8 cellular contexts compared by ENCODE assay signal in the genomic region with DNA sequence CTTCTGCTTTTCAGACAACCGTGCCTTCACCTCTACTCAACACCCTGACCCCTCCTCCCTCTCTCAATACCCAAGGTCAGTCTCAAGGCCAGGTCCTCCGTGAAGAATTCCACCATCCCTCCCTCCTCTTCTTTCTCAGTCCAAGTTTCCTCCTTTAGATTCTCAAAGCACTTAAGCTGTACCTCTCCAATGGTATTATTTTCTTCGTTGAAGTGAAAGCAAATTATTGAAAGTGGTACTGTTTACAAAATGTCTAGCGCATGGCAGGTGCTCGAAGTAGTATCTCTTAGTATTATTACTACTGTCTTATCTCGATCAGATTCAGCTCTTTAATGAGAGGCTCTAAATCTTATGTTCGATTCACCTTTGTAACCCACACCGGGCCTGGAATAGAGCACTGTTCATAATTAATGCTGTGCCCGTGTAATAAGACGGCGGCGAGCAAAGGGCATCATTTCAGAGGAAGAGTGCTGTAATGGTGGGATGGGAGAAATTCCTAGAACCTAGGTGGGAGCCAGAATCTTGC. TPM values are rescaled to one million over a fixed set of nuclear protein-coding genes. Genes with fewer than 3 reads are reported as not detected.
DNase-seq lines count a peak whose midpoint lies in the region; ATAC-seq and TF ChIP-seq lines count a peak whose summit lies in the region.

No MANE protein-coding gene starts in this region.

- TF ChIP-seq CTCF in AG04450 (IDR thresholded peaks at IDR 0.05; ENCODE audit: low read depth, low read length) = no peak
- no peak for TF ChIP-seq CTCF in MCF 10A (IDR thresholded peaks at IDR 0.05; ENCODE audit: unreplicated experiment)
- TF ChIP-seq CTCF in mesothelial cell of epicardium (IDR thresholded peaks at IDR 0.05; ENCODE audit: unreplicated experiment) = no peak

- peaks cover 23% of the 10 kb centered on the region for H3K4me1 Mint-ChIP-seq in MCF 10A (ENCODE audit: insufficient read depth, unreplicated experiment)
- H3K4me1 Mint-ChIP-seq in mesothelial cell of epicardium = peaks cover 26% of the 10 kb centered on the region

- H3K27ac ChIP-seq in AG04450 (ENCODE audit: low read depth, low read length) = no peak overlapping the region

- POLR2A ChIA-PET in AG04450 (lab: Yijun Ruan, JAX) = interaction anchor here (0.6 to 1.7 kb wide), 5 partner anchors 19 to 416 kb away, joined by 4 to 15 read pairs (median 4); a partner anchor contains a TSS
- POLR2A ChIA-PET in MCF 10A (lab: Yijun Ruan, JAX) = interaction anchor here (0.6 to 5.2 kb wide), 29 partner anchors 12 to 1293 kb away, joined by 3 to 147 read pairs (median 9); a partner anchor contains a TSS

- intact Hi-C loops in MCF 10A (cut with micrococcal nuclease) = loop anchor here (2.0 kb wide), 2 partner anchors 25 to 37 kb away; a partner anchor contains a TSS

- BruUV-seq in MCF 10A (replicated peaks; lab: Mats Ljungman, UMichigan) = TSS peak; percentile 51

- no peak for DNase-seq in AG04450 (ENCODE audit: low read depth, low spot score)
- DNase-seq in MCF 10A (ENCODE audit: unreplicated experiment) = no peak
- DNase-seq in mesothelial cell of epicardium (ENCODE audit: low spot score in 2 of 2, unreplicated experiment in 2 of 2) = no peak
- no peak for DNase-seq in D341Med (ENCODE audit: low spot score)
- no peak for DNase-seq in EL

- H3K36me3 Mint-ChIP-seq in MCF 10A (ENCODE audit: insufficient read depth, unreplicated experiment) (no peaks in the 10 kb centered on the region), mesothelial cell of epicardium (no peaks in the 10 kb centered on the region)

- H3K27me3 ChIP-seq in AG04450 (ENCODE audit: control insufficient read depth, insufficient read depth, low read length) = no peaks in the 10 kb centered on the region

- no peaks in the 10 kb centered on the region for H3K27me3 Mint-ChIP-seq in MCF 10A (ENCODE audit: insufficient read depth, unreplicated experiment)
- H3K27me3 Mint-ChIP-seq in mesothelial cell of epicardium (ENCODE audit: low read depth) = peaks cover 12% of the 10 kb centered on the region

- H3K9me3 Mint-ChIP-seq in MCF 10A (ENCODE audit: unreplicated experiment) (no peaks in the 10 kb centered on the region), mesothelial cell of epicardium (no peaks in the 10 kb centered on the region)

- CTCF ChIA-PET in AG04450 (lab: Charles Lee) = interaction anchor here (0.6 to 3.2 kb wide), 9 partner anchors 15 to 97 kb away, joined by 3 to 16 read pairs (median 3); a partner anchor contains a TSS
- CTCF ChIA-PET in MCF 10A (lab: Yijun Ruan, JAX) = interaction anchor here (0.6 to 7.2 kb wide), 19 partner anchors 10 to 465 kb away, joined by 3 to 70 read pairs (median 7); a partner anchor contains a TSS

- peak overlapping the region; percentile 78 for H3K4me3 Mint-ChIP-seq in MCF 10A (ENCODE audit: unreplicated experiment)
- peak overlapping the region; percentile 86 for H3K4me3 Mint-ChIP-seq in mesothelial cell of epicardium

- H3K27ac Mint-ChIP-seq in MCF 10A (ENCODE audit: low read depth, unreplicated experiment) (peak overlapping the region; percentile 81), mesothelial cell of epicardium (peak overlapping the region; percentile 95)

- no peaks in the 10 kb centered on the region; the same call in 1 of the 2 replicates for H3K9me3 ChIP-seq in AG04450 (ENCODE audit: control insufficient read depth, insufficient read depth, low read length)

- peak overlapping the region; percentile 80 for H3K4me3 ChIP-seq in AG04450 (ENCODE audit: low read depth, low read length)

- ATAC-seq in HG03097 (IDR thresholded peaks at IDR 0.05; ENCODE audit: low FRiP score, unreplicated experiment) = peak; percentile 5
- ATAC-seq in GM18517 (IDR thresholded peaks at IDR 0.05; ENCODE audit: unreplicated experiment) = no peak
- ATAC-seq in GM19463 (IDR thresholded peaks at IDR 0.05; ENCODE audit: unreplicated experiment) = no peak

RNA-seq across cellular contexts. Expression of a gene that starts 0.6 kb away (rescaled TPM):
- polyA plus RNA-seq in AG04450 (2011; rRNA removed) = 24.1 and 30.1 TPM in 2 replicates
- 32.5 and 43.0 TPM in 2 replicates for polyA minus RNA-seq in AG04450 (2011; rRNA and poly(A)+ RNA removed)
- total RNA-seq in MCF 10A (2022) = 33.8 and 37.3 TPM in 2 replicates
- 42.2 to 45.4 TPM (median 43.5 TPM) in 3 replicates for total RNA-seq in mesothelial cell of epicardium

RNA-seq across cellular contexts. Expression of a gene that starts 36.9 kb away (rescaled TPM):
- polyA plus RNA-seq in AG04450 (2011; rRNA removed) = 14.4 and 18.5 TPM in 2 replicates
- 8.2 and 10.6 TPM in 2 replicates for polyA minus RNA-seq in AG04450 (2011; rRNA and poly(A)+ RNA removed)
- 83.6 and 133 TPM in 2 replicates for total RNA-seq in MCF 10A (2022)
- total RNA-seq in mesothelial cell of epicardium = 49.4 to 54.0 TPM (median 51.1 TPM) in 3 replicates
